Comparison of ENCODE assay signal across 16 cellular contexts in the genomic region with DNA sequence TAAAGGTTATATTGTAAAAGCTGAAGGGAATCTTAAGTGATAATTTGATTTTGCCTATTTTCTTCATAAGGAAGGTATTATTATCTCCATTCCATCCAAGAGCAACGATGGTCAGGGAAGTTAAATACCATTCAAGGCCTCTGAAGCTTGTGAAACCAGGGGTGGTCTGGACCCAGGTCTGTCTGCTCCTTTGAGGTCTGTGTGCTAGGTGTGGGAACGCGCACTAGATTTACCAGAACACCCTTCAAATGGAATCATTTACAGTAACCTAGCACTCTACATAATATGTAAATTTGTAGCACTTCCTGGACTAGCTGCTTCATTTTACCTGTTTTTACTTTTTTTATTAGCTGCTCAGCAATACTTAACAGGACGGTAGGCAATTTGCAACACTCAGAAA. TPM values are rescaled to one million over a fixed set of nuclear protein-coding genes. Genes with fewer than 3 reads are reported as not detected.
DNase-seq lines count a peak whose midpoint lies in the region; ATAC-seq and TF ChIP-seq lines count a peak whose summit lies in the region.
"Had no signal": no experiment of that assay in that cellular context is flagged by ENCODE, and none has a peak within 500 bp of the region (broad histone marks: within the 10 kb centered on the region; RNA-seq: fewer than 3 reads in every experiment).

No MANE protein-coding gene starts in this region.

- H3K4me3 Mint-ChIP-seq in activated CD4-positive, alpha-beta T cell treated with anti-CD3 and anti-CD28 coated beads, Interleukin-2, amount 10 ng/mL, durations not matched to agents 24 days and 14 days = peak overlapping the region; percentile 11
- H3K4me3 Mint-ChIP-seq in CD8-positive, alpha-beta memory T cell = peak overlapping the region in 5 of 7 donors; percentile 0 to 51 (median 24)
- H3K4me3 Mint-ChIP-seq in T-cell = peak overlapping the region in 1 of 3 donors; percentile 66
- H3K4me3 Mint-ChIP-seq in naive thymus-derived CD4-positive, alpha-beta T cell = peak overlapping the region in 8 of 10 donors; percentile 15 to 77 (median 58)

- peaks cover 7% of the 10 kb centered on the region for H3K36me3 Mint-ChIP-seq in activated CD4-positive, alpha-beta T cell treated with anti-CD3 and anti-CD28 coated beads, Interleukin-2, amount 10 ng/mL, durations not matched to agents 24 days and 14 days (ENCODE audit: low read depth)
- H3K36me3 Mint-ChIP-seq in CD8-positive, alpha-beta memory T cell = peaks cover 0 to 2% (median 0%) of the 10 kb centered on the region in 3 donors
- no peaks in the 10 kb centered on the region for H3K36me3 Mint-ChIP-seq in T-cell
- H3K36me3 Mint-ChIP-seq in naive thymus-derived CD4-positive, alpha-beta T cell = peaks cover 0 to 17% (median 0%) of the 10 kb centered on the region in 5 donors

- peaks cover 4% of the 10 kb centered on the region for H3K9me3 Mint-ChIP-seq in activated CD4-positive, alpha-beta T cell treated with anti-CD3 and anti-CD28 coated beads, Interleukin-2, amount 10 ng/mL, durations not matched to agents 24 days and 14 days
- H3K9me3 Mint-ChIP-seq in CD8-positive, alpha-beta memory T cell = no peaks in the 10 kb centered on the region
- H3K9me3 Mint-ChIP-seq in T-cell = peaks cover 0 to 5% (median 2%) of the 10 kb centered on the region in 3 donors
- peaks cover 0 to 6% (median 0%) of the 10 kb centered on the region in 11 donors for H3K9me3 Mint-ChIP-seq in naive thymus-derived CD4-positive, alpha-beta T cell

- peak; percentile 59 for DNase-seq in activated CD4-positive, alpha-beta T cell treated with anti-CD3 and anti-CD28 coated beads, Interleukin-2, amount 10 ng/mL, durations not matched to agents 24 days and 14 days
- DNase-seq in activated CD4-positive, alpha-beta T cell treated with anti-CD3 and anti-CD28 coated beads, Interleukin-2, amount 50 U/mL, for 1 hour = no peak
- no peak for DNase-seq in CD8-positive, alpha-beta memory T cell
- DNase-seq in T-cell (no peak), GF-D8 (lab: John Stamatoyannopoulos, UW) (no peak), psoas muscle (no peak)
- no peak for DNase-seq in naive thymus-derived CD4-positive, alpha-beta T cell
- DNase-seq: 8988T, EL, H7, NCI-H187, NCI-H226, NCI-H524 treated with DMSO at 0.1 percent for 48 hours, Right ventricle myocardium superior had no signal

- CTCF ChIA-PET in CD8-positive, alpha-beta memory T cell (lab: Charles Lee) = interaction anchor here (0.6 to 1.5 kb wide), 3 partner anchors 8 to 210 kb away, joined by 3 read pairs; no protein-coding TSS in a partner anchor
- CTCF ChIA-PET in T-cell (lab: Charles Lee) = interaction anchor here in 1 of 2 donors (0.6 to 0.7 kb wide), 2 partner anchors 147 to 546 kb away, joined by 3 read pairs; no protein-coding TSS in a partner anchor
- CTCF ChIA-PET in naive thymus-derived CD4-positive, alpha-beta T cell (lab: Charles Lee) = no interaction called here

- no peak overlapping the region for H3K27ac ChIP-seq in CD8-positive, alpha-beta memory T cell (ENCODE audit: low read depth, low read length)
- peak overlapping the region; percentile 42 for H3K27ac ChIP-seq in naive thymus-derived CD4-positive, alpha-beta T cell (ENCODE audit: low read depth, low read length)
- H3K27ac ChIP-seq in psoas muscle = no peak overlapping the region
- H3K27ac ChIP-seq: HL-60 had no signal

- H3K4me1 Mint-ChIP-seq in activated CD4-positive, alpha-beta T cell treated with anti-CD3 and anti-CD28 coated beads, Interleukin-2, amount 10 ng/mL, durations not matched to agents 24 days and 14 days = peaks cover 49% of the 10 kb centered on the region
- H3K4me1 Mint-ChIP-seq in CD8-positive, alpha-beta memory T cell = peaks cover 59 to 83% (median 60%) of the 10 kb centered on the region in 3 donors
- H3K4me1 Mint-ChIP-seq in T-cell = peaks cover 65 to 75% (median 70%) of the 10 kb centered on the region in 3 donors
- H3K4me1 Mint-ChIP-seq in naive thymus-derived CD4-positive, alpha-beta T cell = peaks cover 42 to 88% (median 67%) of the 10 kb centered on the region in 7 donors

- intact Hi-C loops in activated CD4-positive, alpha-beta T cell treated with anti-CD3 and anti-CD28 coated beads, Interleukin-2, amount 10 ng/mL, durations not matched to agents 24 days and 14 days (cut with micrococcal nuclease) = loop anchor here (10.0 kb wide), 1 partner anchor 1016 kb away; no protein-coding TSS in a partner anchor
- intact Hi-C loops in naive thymus-derived CD4-positive, alpha-beta T cell (cut with micrococcal nuclease) = loop anchor here (1.0 to 10.0 kb wide), 4 partner anchors 35 to 1366 kb away; a partner anchor contains a TSS
- intact Hi-C loops in psoas muscle (cut with DNase I) = loop anchor here (10.0 kb wide), 2 partner anchors 294 to 536 kb away; no protein-coding TSS in a partner anchor

- no peak for TF ChIP-seq CTCF in psoas muscle (IDR thresholded peaks at IDR 0.05)

- no peak overlapping the region for H3K27ac Mint-ChIP-seq in activated CD4-positive, alpha-beta T cell treated with anti-CD3 and anti-CD28 coated beads, Interleukin-2, amount 10 ng/mL, durations not matched to agents 24 days and 14 days
- peak overlapping the region in 7 of 8 donors; percentile 59 to 94 (median 89) for H3K27ac Mint-ChIP-seq in CD8-positive, alpha-beta memory T cell
- H3K27ac Mint-ChIP-seq in T-cell = peak overlapping the region; percentile 86 to 98
- peak overlapping the region; percentile 35 to 96 (median 86) for H3K27ac Mint-ChIP-seq in naive thymus-derived CD4-positive, alpha-beta T cell

- peaks cover 52% of the 10 kb centered on the region for H3K4me1 ChIP-seq in CD8-positive, alpha-beta memory T cell (ENCODE audit: insufficient read depth, low read length)
- peaks cover 35 to 50% of the 10 kb centered on the region in 2 donors for H3K4me1 ChIP-seq in naive thymus-derived CD4-positive, alpha-beta T cell (ENCODE audit: control insufficient read depth in 2 of 2, insufficient read depth in 2 of 2, low read length in 2 of 2)
- peaks cover 13% of the 10 kb centered on the region for H3K4me1 ChIP-seq in psoas muscle

- H3K4me3 ChIP-seq in CD8-positive, alpha-beta memory T cell (ENCODE audit: low read length) = no peak overlapping the region
- no peak overlapping the region for H3K4me3 ChIP-seq in naive thymus-derived CD4-positive, alpha-beta T cell (ENCODE audit: low read length)
- H3K4me3 ChIP-seq in psoas muscle = no peak overlapping the region

- no peak for ATAC-seq in T-cell (replicated peaks in 1 of 4)
- no peak for ATAC-seq in naive thymus-derived CD4-positive, alpha-beta T cell
- ATAC-seq in GM18909 (IDR thresholded peaks at IDR 0.05; ENCODE audit: poor library complexity, unreplicated experiment) = no peak
- no peak for ATAC-seq in psoas muscle

- H3K36me3 ChIP-seq in CD8-positive, alpha-beta memory T cell (ENCODE audit: insufficient read depth, low read length) = no peaks in the 10 kb centered on the region
- no peaks in the 10 kb centered on the region for H3K36me3 ChIP-seq in naive thymus-derived CD4-positive, alpha-beta T cell (ENCODE audit: control insufficient read depth in 2 of 3, insufficient read depth in 3 of 3, low read length in 3 of 3)
- no peaks in the 10 kb centered on the region for H3K36me3 ChIP-seq in psoas muscle (ENCODE audit: insufficient read depth in 1 of 2, low read depth in 1 of 2)

- WGBS in psoas muscle, 3 donors = 91 to 95% (median 94%) methylated on average over 4 of the region's 4 CpGs

- H3K27me3 Mint-ChIP-seq in activated CD4-positive, alpha-beta T cell treated with anti-CD3 and anti-CD28 coated beads, Interleukin-2, amount 10 ng/mL, durations not matched to agents 24 days and 14 days = no peaks in the 10 kb centered on the region
- H3K27me3 Mint-ChIP-seq in CD8-positive, alpha-beta memory T cell = no peaks in the 10 kb centered on the region
- H3K27me3 Mint-ChIP-seq in T-cell = no peaks in the 10 kb centered on the region
- H3K27me3 Mint-ChIP-seq in naive thymus-derived CD4-positive, alpha-beta T cell = no peaks in the 10 kb centered on the region

- H3K27me3 ChIP-seq in CD8-positive, alpha-beta memory T cell (ENCODE audit: insufficient read depth, low read length, poor library complexity, severe bottlenecking) = no peaks in the 10 kb centered on the region
- no peaks in the 10 kb centered on the region for H3K27me3 ChIP-seq in naive thymus-derived CD4-positive, alpha-beta T cell (ENCODE audit: control insufficient read depth in 2 of 2, insufficient read depth in 2 of 2, low read length in 2 of 2)
- H3K27me3 ChIP-seq in psoas muscle (ENCODE audit: insufficient read depth in 3 of 3, low read length in 2 of 3) = no peaks in the 10 kb centered on the region

- POLR2A ChIA-PET in CD8-positive, alpha-beta memory T cell (lab: Charles Lee) = no interaction called here
- POLR2A ChIA-PET in T-cell (lab: Charles Lee) = no interaction called here
- POLR2A ChIA-PET in naive thymus-derived CD4-positive, alpha-beta T cell (lab: Charles Lee) = interaction anchor here (0.7 to 1.3 kb wide), 4 partner anchors 10 to 295 kb away, joined by 3 to 9 read pairs (median 4); no protein-coding TSS in a partner anchor

- H3K9me3 ChIP-seq in CD8-positive, alpha-beta memory T cell (ENCODE audit: low read length) = no peaks in the 10 kb centered on the region
- no peaks in the 10 kb centered on the region for H3K9me3 ChIP-seq in naive thymus-derived CD4-positive, alpha-beta T cell (ENCODE audit: control insufficient read depth in 2 of 3, low read length in 3 of 3)
- no peaks in the 10 kb centered on the region for H3K9me3 ChIP-seq in psoas muscle

RNA-seq across cellular contexts. Expression of a gene that starts 6.4 kb away (rescaled TPM):
- total RNA-seq in activated CD4-positive, alpha-beta T cell treated with anti-CD3 and anti-CD28 coated beads, Interleukin-2, amount 10 ng/mL, durations not matched to agents 24 days and 14 days = 4.0 and 5.1 TPM in 2 replicates
- total RNA-seq in CD8-positive, alpha-beta memory T cell = 1 to 10 TPM; 9.4 to 9.6 TPM
- polyA plus RNA-seq in CD8-positive, alpha-beta memory T cell = 48.6 TPM
- total RNA-seq in T-cell (100 to 1,000 TPM; 111 to 131 (median 121) TPM), psoas muscle (10 to 100 TPM in 2 of 4 donors, 1 to 10 TPM in 2; 9.0 to 12.5 (median 11.1) TPM)
- 100 to 1,000 TPM in 3 of 5 experiments, 10 to 100 TPM in 2; 63.1 to 125 (median 110) TPM for total RNA-seq in naive thymus-derived CD4-positive, alpha-beta T cell
- polyA plus RNA-seq in naive thymus-derived CD4-positive, alpha-beta T cell = 10 to 100 TPM; 41.3 to 57.7 TPM
- polyA plus RNA-seq in psoas muscle = 10 to 100 TPM in 2 of 3 donors, 1 to 10 TPM in 1; 6.8 to 18.0 (median 14.3) TPM

Comparison
In these comparisons a context has a peak if more than half of its experiments do, and no peak if none do; other contexts are left out.
1. RNA of a gene that starts 6.4 kb away (total RNA-seq): 111 to 131 TPM in T-cell and 63.1 to 125 TPM in naive thymus-derived CD4-positive, alpha-beta T cell; 9.0 to 12.5 TPM in psoas muscle, 9.4 to 9.6 TPM in CD8-positive, alpha-beta memory T cell and 4.0 to 5.1 TPM in activated CD4-positive, alpha-beta T cell treated with anti-CD3 and anti-CD28 coated beads, Interleukin-2, amount 10 ng/mL, durations not matched to agents 24 days and 14 days; every median in the first group is over 4 times any median in the second.